1 cellular context compared by ENCODE assay signal in genomic region chr11:19553683-19554333, GRCh38.
A peak's percentile ranks its signal among the peaks of the same experiment; 100 is the strongest.
TF ChIP-seq lines count a peak whose summit lies in the region.

No MANE protein-coding gene starts in this region.

TF ChIP-seq in HepG2, 621 proteins besides CTCF, POLR2A, EP300 and RAD21 (continued from another document):
- TF ChIP-seq, protein P1, sequence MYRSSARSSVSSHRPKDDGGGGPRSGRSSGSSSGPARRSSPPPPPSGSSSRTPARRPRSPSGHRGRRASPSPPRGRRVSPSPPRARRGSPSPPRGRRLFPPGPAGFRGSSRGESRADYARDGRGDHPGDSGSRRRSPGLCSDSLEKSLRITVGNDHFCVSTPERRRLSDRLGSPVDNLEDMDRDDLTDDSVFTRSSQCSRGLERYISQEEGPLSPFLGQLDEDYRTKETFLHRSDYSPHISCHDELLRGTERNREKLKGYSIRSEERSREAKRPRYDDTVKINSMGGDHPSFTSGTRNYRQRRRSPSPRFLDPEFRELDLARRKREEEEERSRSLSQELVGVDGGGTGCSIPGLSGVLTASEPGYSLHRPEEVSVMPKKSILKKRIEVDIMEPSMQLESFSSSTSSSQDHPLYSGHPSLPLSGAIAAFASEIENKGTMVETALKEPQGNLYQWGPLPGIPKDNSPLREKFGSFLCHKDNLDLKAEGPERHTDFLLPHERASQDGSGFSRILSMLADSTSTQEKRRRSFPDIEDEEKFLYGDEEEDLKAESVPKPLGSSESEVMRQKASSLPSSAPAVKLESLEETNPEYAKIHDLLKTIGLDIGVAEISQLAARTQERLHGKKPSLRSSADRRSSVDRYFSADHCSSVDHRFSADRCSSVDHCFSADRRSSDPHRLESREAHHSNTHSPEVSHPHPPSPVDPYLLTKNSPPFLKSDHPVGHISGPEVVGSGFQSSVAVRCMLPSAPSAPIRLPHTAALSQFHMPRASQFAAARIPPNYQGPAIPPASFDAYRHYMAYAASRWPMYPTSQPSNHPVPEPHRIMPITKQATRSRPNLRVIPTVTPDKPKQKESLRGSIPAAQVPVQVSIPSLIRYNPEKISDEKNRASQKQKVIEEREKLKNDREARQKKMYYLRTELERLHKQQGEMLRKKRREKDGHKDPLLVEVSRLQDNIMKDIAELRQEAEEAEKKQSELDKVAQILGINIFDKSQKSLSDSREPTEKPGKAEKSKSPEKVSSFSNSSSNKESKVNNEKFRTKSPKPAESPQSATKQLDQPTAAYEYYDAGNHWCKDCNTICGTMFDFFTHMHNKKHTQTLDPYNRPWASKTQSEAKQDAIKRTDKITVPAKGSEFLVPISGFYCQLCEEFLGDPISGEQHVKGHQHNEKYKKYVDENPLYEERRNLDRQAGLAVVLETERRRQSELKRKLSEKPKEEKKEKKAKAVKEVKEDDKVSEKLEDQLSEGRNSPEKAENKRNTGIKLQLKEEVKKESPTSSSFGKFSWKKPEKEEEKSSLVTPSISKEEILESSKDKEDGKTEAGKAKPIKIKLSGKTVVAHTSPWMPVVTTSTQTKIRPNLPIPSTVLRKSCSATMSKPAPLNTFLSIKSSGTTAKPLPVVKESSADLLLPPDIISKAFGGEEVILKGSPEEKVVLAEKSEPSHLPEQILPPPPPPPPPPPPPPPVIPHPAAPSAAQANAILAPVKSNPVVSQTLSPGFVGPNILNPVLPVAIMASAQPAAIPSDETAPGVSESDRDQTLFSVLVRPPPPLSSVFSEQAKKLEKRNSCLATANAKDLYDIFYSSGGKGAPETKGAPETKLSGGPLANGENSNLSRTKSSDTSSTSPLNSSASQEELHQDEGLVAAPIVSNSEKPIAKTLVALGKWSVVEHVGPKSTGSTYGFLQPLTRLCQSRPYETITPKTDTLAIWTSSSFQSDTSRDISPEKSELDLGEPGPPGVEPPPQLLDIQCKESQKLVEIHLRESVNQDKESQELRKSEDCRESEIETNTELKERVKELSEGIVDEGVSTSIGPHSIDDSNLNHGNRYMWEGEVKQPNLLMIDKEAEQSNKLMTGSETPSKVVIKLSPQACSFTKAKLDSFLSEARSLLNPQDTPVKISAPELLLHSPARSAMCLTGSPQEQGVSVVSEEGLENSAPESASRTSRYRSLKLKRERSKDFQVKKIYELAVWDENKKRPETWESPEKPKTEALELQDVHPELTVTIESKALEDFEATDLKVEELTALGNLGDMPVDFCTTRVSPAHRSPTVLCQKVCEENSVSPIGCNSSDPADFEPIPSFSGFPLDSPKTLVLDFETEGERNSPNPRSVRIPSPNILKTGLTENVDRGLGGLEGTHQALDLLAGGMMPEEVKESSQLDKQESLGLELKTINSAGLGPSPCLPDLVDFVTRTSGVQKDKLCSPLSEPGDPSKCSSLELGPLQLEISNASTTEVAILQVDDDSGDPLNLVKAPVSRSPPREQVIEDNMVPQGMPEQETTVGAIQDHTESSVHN (CRISPR knock-in tag; IDR thresholded peaks at IDR 0.05), result no peak
- TF ChIP-seq STAG1 (CRISPR knock-in tag; IDR thresholded peaks at IDR 0.05), result peak; percentile 93
- TF ChIP-seq ZNF546 (CRISPR knock-in tag; conservative IDR thresholded peaks at IDR 0.05), result no peak
- TF ChIP-seq SRSF4 (IDR thresholded peaks at IDR 0.05; ENCODE audit: low read depth, low read length, poor library complexity, severe bottlenecking), result no peak
- peak; percentile 81; the same call in 1 of the 2 replicates for TF ChIP-seq SMC3 (IDR thresholded peaks at IDR 0.05; ENCODE audit: low read length)
- TF ChIP-seq ZNF768 (CRISPR knock-in tag; IDR thresholded peaks at IDR 0.05), result no peak
- TF ChIP-seq HNRNPLL (IDR thresholded peaks at IDR 0.05; ENCODE audit: low read depth, low read length, poor library complexity, severe bottlenecking), result no peak
- TF ChIP-seq ZNF18 (CRISPR knock-in tag; IDR thresholded peaks at IDR 0.05; ENCODE audit: insufficient replicate concordance), result no peak
- TF ChIP-seq, protein P2, sequence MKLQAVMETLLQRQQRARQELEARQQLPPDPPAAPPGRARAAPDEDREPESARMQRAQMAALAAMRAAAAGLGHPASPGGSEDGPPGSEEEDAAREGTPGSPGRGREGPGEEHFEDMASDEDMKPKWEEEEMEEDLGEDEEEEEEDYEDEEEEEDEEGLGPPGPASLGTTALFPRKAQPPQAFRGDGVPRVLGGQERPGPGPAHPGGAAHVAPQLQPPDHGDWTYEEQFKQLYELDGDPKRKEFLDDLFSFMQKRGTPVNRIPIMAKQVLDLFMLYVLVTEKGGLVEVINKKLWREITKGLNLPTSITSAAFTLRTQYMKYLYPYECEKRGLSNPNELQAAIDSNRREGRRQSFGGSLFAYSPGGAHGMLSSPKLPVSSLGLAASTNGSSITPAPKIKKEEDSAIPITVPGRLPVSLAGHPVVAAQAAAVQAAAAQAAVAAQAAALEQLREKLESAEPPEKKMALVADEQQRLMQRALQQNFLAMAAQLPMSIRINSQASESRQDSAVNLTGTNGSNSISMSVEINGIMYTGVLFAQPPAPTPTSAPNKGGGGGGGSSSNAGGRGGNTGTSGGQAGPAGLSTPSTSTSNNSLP (IDR thresholded peaks at IDR 0.05; ENCODE audit: low read depth, low read length), result no peak
- peak; percentile 94 for TF ChIP-seq ZSCAN22 (CRISPR knock-in tag; IDR thresholded peaks at IDR 0.05)
- TF ChIP-seq, protein P3, sequence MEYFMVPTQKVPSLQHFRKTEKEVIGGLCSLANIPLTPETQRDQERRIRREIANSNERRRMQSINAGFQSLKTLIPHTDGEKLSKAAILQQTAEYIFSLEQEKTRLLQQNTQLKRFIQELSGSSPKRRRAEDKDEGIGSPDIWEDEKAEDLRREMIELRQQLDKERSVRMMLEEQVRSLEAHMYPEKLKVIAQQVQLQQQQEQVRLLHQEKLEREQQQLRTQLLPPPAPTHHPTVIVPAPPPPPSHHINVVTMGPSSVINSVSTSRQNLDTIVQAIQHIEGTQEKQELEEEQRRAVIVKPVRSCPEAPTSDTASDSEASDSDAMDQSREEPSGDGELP (IDR thresholded peaks at IDR 0.05; ENCODE audit: borderline replicate concordance, low read depth), result no peak
- no peak for TF ChIP-seq ZFP90 (CRISPR knock-in tag; IDR thresholded peaks at IDR 0.05; ENCODE audit: borderline replicate concordance)
- no peak for TF ChIP-seq PPARG (CRISPR knock-in tag; conservative IDR thresholded peaks at IDR 0.05)
- no peak for TF ChIP-seq BORCS8-MEF2B (CRISPR knock-in tag; IDR thresholded peaks at IDR 0.05)
- TF ChIP-seq ZFP37 (CRISPR knock-in tag; IDR thresholded peaks at IDR 0.05; ENCODE audit: borderline replicate concordance), result no peak
- no peak for TF ChIP-seq KMT2B (CRISPR knock-in tag; IDR thresholded peaks at IDR 0.05)
- no peak for TF ChIP-seq NR2F1 (CRISPR knock-in tag; IDR thresholded peaks at IDR 0.05)
- no peak for TF ChIP-seq ZBTB20 (CRISPR knock-in tag; IDR thresholded peaks at IDR 0.05; ENCODE audit: borderline replicate concordance, low read depth)
- no peak for TF ChIP-seq ZBTB21 (CRISPR knock-in tag; IDR thresholded peaks at IDR 0.05)
- no peak for TF ChIP-seq TOPORS (CRISPR knock-in tag; IDR thresholded peaks at IDR 0.05)
